8 cellular contexts compared by ENCODE assay signal in genomic region chr7:124276005-124276606, GRCh38.
A peak's percentile ranks its signal among the peaks of the same experiment; 100 is the strongest.
DNase-seq lines count a peak whose midpoint lies in the region; ATAC-seq and TF ChIP-seq lines count a peak whose summit lies in the region.

No MANE protein-coding gene starts in this region.

- no peak for TF ChIP-seq EP300 in Ishikawa (IDR thresholded peaks at IDR 0.05; ENCODE audit: borderline replicate concordance)

- peak; percentile 37; the same call in 1 of the 2 replicates for TF ChIP-seq CTCF in WI38 (IDR thresholded peaks at IDR 0.05; ENCODE audit: low read depth, low read length)
- no peak for TF ChIP-seq CTCF in mucosa of descending colon (IDR thresholded peaks at IDR 0.05)

- peaks cover 2% of the 10 kb centered on the region for H3K36me3 Mint-ChIP-seq in effector memory CD8-positive, alpha-beta T cell (ENCODE audit: insufficient read depth)

- H3K9me3 ChIP-seq in mucosa of descending colon = no peaks in the 10 kb centered on the region

- peak; percentile 9 to 26 for DNase-seq in SHP77 (lab: John Stamatoyannopoulos, UW)
- DNase-seq in SHP77 treated with DMSO at 0.1 percent for 48 hours (lab: John Stamatoyannopoulos, UW) = no peak
- DNase-seq in mucosa of descending colon = peak in 1 of 3 donors; percentile 65
- DNase-seq in effector memory CD8-positive, alpha-beta T cell = no peak
- DNase-seq in midbrain (lab: John Stamatoyannopoulos, UW) = no peak

- intact Hi-C loops in mucosa of descending colon (cut with DNase I, micrococcal nuclease) = no loop called here

- H3K27me3 Mint-ChIP-seq in effector memory CD8-positive, alpha-beta T cell = no peaks in the 10 kb centered on the region

- no peaks in the 10 kb centered on the region for H3K4me1 Mint-ChIP-seq in effector memory CD8-positive, alpha-beta T cell (ENCODE audit: low read depth in 2 of 2)

- H3K27ac Mint-ChIP-seq in effector memory CD8-positive, alpha-beta T cell = no peak overlapping the region

- no peaks in the 10 kb centered on the region for H3K36me3 ChIP-seq in mucosa of descending colon (ENCODE audit: low read depth)

- ATAC-seq in GM21825 (IDR thresholded peaks at IDR 0.05; ENCODE audit: unreplicated experiment) = peak; percentile 97
- ATAC-seq in mucosa of descending colon = peak; percentile 74
- no peak for ATAC-seq in effector memory CD8-positive, alpha-beta T cell (replicated peaks)

- peak; percentile 53 for TF ChIP-seq RAD21 in Ishikawa (IDR thresholded peaks at IDR 0.05; ENCODE audit: low read depth)

- no peaks in the 10 kb centered on the region for H3K4me1 ChIP-seq in mucosa of descending colon (ENCODE audit: low read depth)

- peaks cover 6 to 8% of the 10 kb centered on the region in 2 donors for H3K9me3 Mint-ChIP-seq in effector memory CD8-positive, alpha-beta T cell

- no peak overlapping the region for H3K4me3 ChIP-seq in WI38 (ENCODE audit: low read depth, low read length)
- no peak overlapping the region for H3K4me3 ChIP-seq in mucosa of descending colon

- no peak overlapping the region for H3K4me3 Mint-ChIP-seq in effector memory CD8-positive, alpha-beta T cell

TF ChIP-seq in Ishikawa, 13 proteins besides CTCF, POLR2A, EP300 and RAD21:
- no peak for TF ChIP-seq EGR1 (IDR thresholded peaks at IDR 0.05)
- no peak for TF ChIP-seq TAF1 (IDR thresholded peaks at IDR 0.05; ENCODE audit: low read depth)
- TF ChIP-seq NFIC (IDR thresholded peaks at IDR 0.05) = no peak
- TF ChIP-seq ZBTB7A (IDR thresholded peaks at IDR 0.05; ENCODE audit: low read depth) = no peak
- TF ChIP-seq CEBPB (IDR thresholded peaks at IDR 0.05) = no peak
- TF ChIP-seq, protein P1, sequence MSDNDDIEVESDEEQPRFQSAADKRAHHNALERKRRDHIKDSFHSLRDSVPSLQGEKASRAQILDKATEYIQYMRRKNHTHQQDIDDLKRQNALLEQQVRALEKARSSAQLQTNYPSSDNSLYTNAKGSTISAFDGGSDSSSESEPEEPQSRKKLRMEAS (IDR thresholded peaks at IDR 0.05) = no peak
- TF ChIP-seq CREB1 (IDR thresholded peaks at IDR 0.05; ENCODE audit: low read depth) = no peak
- no peak for TF ChIP-seq TCF12 (IDR thresholded peaks at IDR 0.05; ENCODE audit: low read depth)
- TF ChIP-seq, protein P2, sequence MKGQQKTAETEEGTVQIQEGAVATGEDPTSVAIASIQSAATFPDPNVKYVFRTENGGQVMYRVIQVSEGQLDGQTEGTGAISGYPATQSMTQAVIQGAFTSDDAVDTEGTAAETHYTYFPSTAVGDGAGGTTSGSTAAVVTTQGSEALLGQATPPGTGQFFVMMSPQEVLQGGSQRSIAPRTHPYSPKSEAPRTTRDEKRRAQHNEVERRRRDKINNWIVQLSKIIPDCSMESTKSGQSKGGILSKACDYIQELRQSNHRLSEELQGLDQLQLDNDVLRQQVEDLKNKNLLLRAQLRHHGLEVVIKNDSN (IDR thresholded peaks at IDR 0.05) = no peak
- no peak for TF ChIP-seq TEAD4 (IDR thresholded peaks at IDR 0.05)
- no peak for TF ChIP-seq FOXM1 (IDR thresholded peaks at IDR 0.05; ENCODE audit: borderline replicate concordance, low read depth)
- TF ChIP-seq, protein P3, sequence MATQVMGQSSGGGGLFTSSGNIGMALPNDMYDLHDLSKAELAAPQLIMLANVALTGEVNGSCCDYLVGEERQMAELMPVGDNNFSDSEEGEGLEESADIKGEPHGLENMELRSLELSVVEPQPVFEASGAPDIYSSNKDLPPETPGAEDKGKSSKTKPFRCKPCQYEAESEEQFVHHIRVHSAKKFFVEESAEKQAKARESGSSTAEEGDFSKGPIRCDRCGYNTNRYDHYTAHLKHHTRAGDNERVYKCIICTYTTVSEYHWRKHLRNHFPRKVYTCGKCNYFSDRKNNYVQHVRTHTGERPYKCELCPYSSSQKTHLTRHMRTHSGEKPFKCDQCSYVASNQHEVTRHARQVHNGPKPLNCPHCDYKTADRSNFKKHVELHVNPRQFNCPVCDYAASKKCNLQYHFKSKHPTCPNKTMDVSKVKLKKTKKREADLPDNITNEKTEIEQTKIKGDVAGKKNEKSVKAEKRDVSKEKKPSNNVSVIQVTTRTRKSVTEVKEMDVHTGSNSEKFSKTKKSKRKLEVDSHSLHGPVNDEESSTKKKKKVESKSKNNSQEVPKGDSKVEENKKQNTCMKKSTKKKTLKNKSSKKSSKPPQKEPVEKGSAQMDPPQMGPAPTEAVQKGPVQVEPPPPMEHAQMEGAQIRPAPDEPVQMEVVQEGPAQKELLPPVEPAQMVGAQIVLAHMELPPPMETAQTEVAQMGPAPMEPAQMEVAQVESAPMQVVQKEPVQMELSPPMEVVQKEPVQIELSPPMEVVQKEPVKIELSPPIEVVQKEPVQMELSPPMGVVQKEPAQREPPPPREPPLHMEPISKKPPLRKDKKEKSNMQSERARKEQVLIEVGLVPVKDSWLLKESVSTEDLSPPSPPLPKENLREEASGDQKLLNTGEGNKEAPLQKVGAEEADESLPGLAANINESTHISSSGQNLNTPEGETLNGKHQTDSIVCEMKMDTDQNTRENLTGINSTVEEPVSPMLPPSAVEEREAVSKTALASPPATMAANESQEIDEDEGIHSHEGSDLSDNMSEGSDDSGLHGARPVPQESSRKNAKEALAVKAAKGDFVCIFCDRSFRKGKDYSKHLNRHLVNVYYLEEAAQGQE (IDR thresholded peaks at IDR 0.05; ENCODE audit: low read depth) = no peak

Comparison
In these comparisons a context has a peak if more than half of its experiments do, and no peak if none do; other contexts are left out.
1. DNase-seq: peak in SHP77 (2 of 2); none in SHP77 treated with DMSO at 0.1 percent for 48 hours (single experiment), effector memory CD8-positive, alpha-beta T cell (0 of 3) and midbrain (single experiment).